ENCODE assay signal across 16 cellular contexts in genomic region chr6:33808781-33809180, GRCh38. TPM values are rescaled to one million over a fixed set of nuclear protein-coding genes. Genes with fewer than 3 reads are reported as not detected.
DNase-seq lines count a peak whose midpoint lies in the region; TF ChIP-seq lines count a peak whose summit lies in the region.
"Had no signal": no experiment of that assay in that cellular context is flagged by ENCODE, and none has a peak within 500 bp of the region (broad histone marks: within the 10 kb centered on the region; RNA-seq: fewer than 3 reads in every experiment).

No MANE protein-coding gene starts in this region.

- intact Hi-C loops in A673 (cut with micrococcal nuclease; ENCODE audit: unreplicated experiment), result no loop called here

- in situ Hi-C loops in brain microvascular endothelial cell (cut with HindIII; ENCODE audit: low pct_ligation_motif_present, low sequenced_read_pairs), result no loop called here

- TF ChIP-seq CTCF in A673 (conservative IDR thresholded peaks at IDR 0.05; ENCODE audit: low read depth, low read length) (no peak), brain microvascular endothelial cell (IDR thresholded peaks at IDR 0.05; ENCODE audit: low read depth, low read length, missing control alignments) (no peak)

- DNase-seq in A673 (ENCODE audit: low spot score), result peak; percentile 55
- peak; percentile 35 for DNase-seq in COR-L47 (lab: John Stamatoyannopoulos, UW)
- peak; percentile 90 for DNase-seq in NCI-H146 (lab: John Stamatoyannopoulos, UW)
- DNase-seq in NCI-H524 treated with DMSO at 0.1 percent for 48 hours (lab: John Stamatoyannopoulos, UW), result peak; percentile 26
- DNase-seq in A172 (ENCODE audit: low spot score), result no peak
- DNase-seq in RKO (ENCODE audit: low spot score), result no peak
- no peak for DNase-seq in brain microvascular endothelial cell
- DNase-seq: CD8-positive, alpha-beta memory T cell; NCI-H187; NCI-H446; T-cell; T1000 had no signal

- no peaks in the 10 kb centered on the region for H3K9me3 ChIP-seq in A673 (ENCODE audit: low read depth, low read length, poor library complexity, severe bottlenecking)

- H3K27ac ChIP-seq in A673 (ENCODE audit: low read depth, low read length, poor library complexity, severe bottlenecking), result no peak overlapping the region
- no peak overlapping the region for H3K27ac ChIP-seq in brain microvascular endothelial cell
- H3K27ac ChIP-seq: SK-N-MC had no signal

- BruUV-seq in A673 (replicated peaks; lab: Mats Ljungman, UMichigan), result no TSS peak

- peaks cover 32% of the 10 kb centered on the region for H3K4me1 ChIP-seq in A673 (ENCODE audit: insufficient read depth, low read length, poor library complexity, severe bottlenecking)

- POLR2A ChIA-PET in A673 (lab: Charles Lee; ENCODE audit: low non-redundant PET), result interaction anchor here (0.7 kb wide), 1 partner anchor 1520 kb away, joined by 3 read pairs; no protein-coding TSS in a partner anchor

- H3K4me3 ChIP-seq in A673 (ENCODE audit: low read depth, low read length, poor library complexity, severe bottlenecking) (no peak overlapping the region), brain microvascular endothelial cell (ENCODE audit: low read depth, low read length) (no peak overlapping the region)
- H3K4me3 ChIP-seq: GM12878, SK-N-MC had no signal

- no peaks in the 10 kb centered on the region for H3K36me3 ChIP-seq in A673 (ENCODE audit: insufficient read depth, low read length, poor library complexity, severe bottlenecking)
- H3K36me3 ChIP-seq in brain microvascular endothelial cell (replicated peaks), result no peaks in the 10 kb centered on the region

- H3K27me3 ChIP-seq in A673 (replicated peaks; ENCODE audit: insufficient read depth, low read depth, low read length, poor library complexity) (no peaks in the 10 kb centered on the region), brain microvascular endothelial cell (replicated peaks) (peaks cover 20% of the 10 kb centered on the region)

- CTCF ChIA-PET in A673 (lab: Charles Lee), result no interaction called here

RNA-seq across cellular contexts. Expression of gene MLN, which starts 5.0 kb away (rescaled TPM):
- total RNA-seq in A673 (2021), result not detected in 2 replicates
- total RNA-seq in A172 (2014; rRNA removed; shearing (Covaris generic)), result not detected in 2 replicates
- total RNA-seq: CD8-positive, alpha-beta memory T cell; G401; GM12878; Right ventricle myocardium inferior; T-cell had no signal

RNA-seq across cellular contexts. Expression of gene LEMD2, which starts 19.9 kb away (rescaled TPM):
- 75.8 and 76.0 TPM in 2 replicates for total RNA-seq in A673 (2021)
- total RNA-seq in A172 (2014; rRNA removed; shearing (Covaris generic)), result 48.8 and 50.8 TPM in 2 replicates

Comparison
In these comparisons a context has a peak if more than half of its experiments do, and no peak if none do; other contexts are left out.
1. DNase-seq: peak in A673 (single experiment), COR-L47 (single experiment), NCI-H146 (single experiment) and NCI-H524 treated with DMSO at 0.1 percent for 48 hours (single experiment); none in A172 (single experiment), RKO (single experiment) and brain microvascular endothelial cell (single experiment).